ENCODE assay signal across 2 cellular contexts in genomic region chr7:42115795-42116194, GRCh38.
TF ChIP-seq lines count a peak whose summit lies in the region.

No MANE protein-coding gene starts in this region.

TF ChIP-seq in GM23338, 12 proteins besides CTCF, POLR2A, EP300 and RAD21:
- TF ChIP-seq REST (IDR thresholded peaks at IDR 0.05; ENCODE audit: unreplicated experiment) (no peak), ZNF114 (CRISPR knock-in tag; IDR thresholded peaks at IDR 0.05) (no peak), JUNB (IDR thresholded peaks at IDR 0.05; ENCODE audit: unreplicated experiment) (no peak), EZH2 (IDR thresholded peaks at IDR 0.05; ENCODE audit: low read depth, unreplicated experiment) (no peak), ZNF462 (CRISPR knock-in tag; IDR thresholded peaks at IDR 0.05) (no peak), STAT1 (IDR thresholded peaks at IDR 0.05; ENCODE audit: unreplicated experiment) (no peak), ZNF331 (CRISPR knock-in tag; IDR thresholded peaks at IDR 0.05; ENCODE audit: low read depth) (no peak), POLR2AphosphoS5 (IDR thresholded peaks at IDR 0.05; ENCODE audit: low read depth) (no peak), ETS1 (IDR thresholded peaks at IDR 0.05) (no peak), CREB1 (CRISPR knock-in tag; IDR thresholded peaks at IDR 0.05; ENCODE audit: low read depth) (no peak), NANOG (IDR thresholded peaks at IDR 0.05; ENCODE audit: borderline replicate concordance) (no peak), EZH2phosphoT487 (IDR thresholded peaks at IDR 0.05; ENCODE audit: unreplicated experiment) (no peak)

TF ChIP-seq in GM12878, 131 proteins besides CTCF, POLR2A, EP300 and RAD21 (continued from another document):
- TF ChIP-seq RCOR1 (conservative IDR thresholded peaks at IDR 0.05; ENCODE audit: low read depth, low read length) (no peak), SMAD5 (IDR thresholded peaks at IDR 0.05; ENCODE audit: low read depth) (no peak), TBL1XR1 (IDR thresholded peaks at IDR 0.05; ENCODE audit: low read depth, low read length) (no peak), IKZF2 (IDR thresholded peaks at IDR 0.05) (no peak), POLR2AphosphoS2 (IDR thresholded peaks at IDR 0.05; ENCODE audit: low read depth, low read length) (no peak), ZNF384 (IDR thresholded peaks at IDR 0.05; ENCODE audit: borderline replicate concordance, low read depth, low read length) (no peak), ATF7 (IDR thresholded peaks at IDR 0.05; ENCODE audit: low read depth) (no peak), ZNF687 (IDR thresholded peaks at IDR 0.05) (no peak), HSF1 (IDR thresholded peaks at IDR 0.05; ENCODE audit: low read depth, low read length) (no peak), SREBF1 (IDR thresholded peaks at IDR 0.05; ENCODE audit: low read length) (no peak)
